12 cellular contexts compared by ENCODE assay signal in the genomic region with DNA sequence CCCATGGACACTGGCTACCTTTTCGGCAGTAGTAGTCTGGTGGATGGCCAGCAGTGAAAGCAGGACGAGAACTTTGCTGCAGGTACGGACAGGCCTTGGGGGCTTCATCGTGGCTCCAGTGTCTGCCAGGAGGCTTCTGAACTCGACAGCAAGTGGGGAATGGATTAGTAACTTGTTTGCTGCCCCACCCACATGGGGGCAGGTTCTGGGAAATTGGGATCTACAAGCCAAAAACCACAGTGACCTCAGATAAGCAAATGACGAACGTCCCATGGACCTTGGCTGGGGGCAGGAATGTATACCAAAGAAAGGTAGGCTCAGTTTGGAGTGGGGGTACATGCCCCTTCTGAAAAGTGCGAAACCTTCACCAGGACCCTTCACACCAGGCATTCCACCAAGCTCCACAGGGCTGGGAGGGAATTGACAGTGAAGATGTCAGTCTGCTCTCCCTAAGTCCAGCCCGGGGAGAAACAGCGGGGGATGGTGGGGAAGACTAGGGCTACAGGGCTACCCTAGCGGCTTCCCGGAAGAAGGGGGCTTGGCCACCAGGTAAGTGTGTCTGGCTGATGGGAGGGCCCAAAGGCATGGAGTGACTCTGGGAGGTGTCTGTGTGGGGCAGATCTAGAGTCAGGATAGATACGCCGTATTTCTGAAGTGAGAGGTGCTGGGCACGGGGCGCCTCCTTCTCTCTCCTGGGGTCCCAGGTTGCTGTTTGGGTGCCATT. TPM values are rescaled to one million over a fixed set of nuclear protein-coding genes. Genes with fewer than 3 reads are reported as not detected.
DNase-seq lines count a peak whose midpoint lies in the region; ATAC-seq, FAIRE-seq and TF ChIP-seq lines count a peak whose summit lies in the region.
"Had no signal": no experiment of that assay in that cellular context is flagged by ENCODE, and none has a peak within 500 bp of the region (broad histone marks: within the 10 kb centered on the region; RNA-seq: fewer than 3 reads in every experiment).

Gene ITIH4, minus strand, starts transcription at position 138 of the 724 bp plus-strand sequence. Its CDS starts 30 bp downstream, at position 108.

- no peak within 1 kb of the TSS for H3K4me3 ChIP-seq in bronchial epithelial cell (ENCODE audit: low read depth, low read length)
- H3K4me3 ChIP-seq in naive thymus-derived CD4-positive, alpha-beta T cell (ENCODE audit: low read length): no peak within 1 kb of the TSS

- H3K36me3 ChIP-seq in bronchial epithelial cell (ENCODE audit: control insufficient read depth, insufficient read depth, low read length): no peaks in the 10 kb centered on the region
- H3K36me3 ChIP-seq in naive thymus-derived CD4-positive, alpha-beta T cell (ENCODE audit: control insufficient read depth in 2 of 3, insufficient read depth in 3 of 3, low read length in 3 of 3): peaks cover 0 to 12% (median 0%) of the 10 kb centered on the region in 3 experiments

- no peaks in the 10 kb centered on the region for H3K36me3 Mint-ChIP-seq in natural killer cell
- H3K36me3 Mint-ChIP-seq in natural killer cell treated with Interleukin-12 subunit alpha and Interleukin-12 subunit beta and Interleukin-15 and Interleukin-18, amount 100 ng/mL, for 72 hours: no peaks in the 10 kb centered on the region
- H3K36me3 Mint-ChIP-seq in naive thymus-derived CD4-positive, alpha-beta T cell: peaks cover 0 to 5% (median 0%) of the 10 kb centered on the region in 5 donors
- H3K36me3 Mint-ChIP-seq: activated naive CD8-positive, alpha-beta T cell had no signal

- no peaks in the 10 kb centered on the region for H3K4me1 ChIP-seq in naive thymus-derived CD4-positive, alpha-beta T cell (ENCODE audit: control insufficient read depth in 2 of 2, insufficient read depth in 2 of 2, low read length in 2 of 2)

- no peak within 1 kb of the TSS for H3K4me3 Mint-ChIP-seq in natural killer cell
- no peak within 1 kb of the TSS for H3K4me3 Mint-ChIP-seq in natural killer cell treated with Interleukin-12 subunit alpha and Interleukin-12 subunit beta and Interleukin-15 and Interleukin-18, amount 100 ng/mL, for 72 hours
- no peak within 1 kb of the TSS for H3K4me3 Mint-ChIP-seq in naive thymus-derived CD4-positive, alpha-beta T cell
- H3K4me3 Mint-ChIP-seq: activated naive CD8-positive, alpha-beta T cell; stimulated activated naive CD8-positive, alpha-beta T cell treated with anti-CD3 and anti-CD28 coated beads, Interleukin-15, Interleukin-2, amounts not matched to agents 100 ng/mL and 50 ng/mL, for 24 hours had no signal

- TF ChIP-seq CTCF in natural killer cell (IDR thresholded peaks at IDR 0.05): no peak
- no peak for TF ChIP-seq CTCF in bronchial epithelial cell (IDR thresholded peaks at IDR 0.05; ENCODE audit: insufficient read depth, low read length, severe bottlenecking)

- no peaks in the 10 kb centered on the region for H3K9me3 Mint-ChIP-seq in natural killer cell
- H3K9me3 Mint-ChIP-seq in natural killer cell treated with Interleukin-12 subunit alpha and Interleukin-12 subunit beta and Interleukin-15 and Interleukin-18, amount 100 ng/mL, for 72 hours: no peaks in the 10 kb centered on the region
- no peaks in the 10 kb centered on the region for H3K9me3 Mint-ChIP-seq in naive thymus-derived CD4-positive, alpha-beta T cell
- H3K9me3 Mint-ChIP-seq: stimulated activated naive CD8-positive, alpha-beta T cell treated with anti-CD3 and anti-CD28 coated beads, Interleukin-15, Interleukin-2, amounts not matched to agents 100 ng/mL and 50 ng/mL, for 24 hours had no signal

- H3K27me3 Mint-ChIP-seq in natural killer cell (ENCODE audit: low read depth in 2 of 2): no peaks in the 10 kb centered on the region
- H3K27me3 Mint-ChIP-seq in natural killer cell treated with Interleukin-12 subunit alpha and Interleukin-12 subunit beta and Interleukin-15 and Interleukin-18, amount 100 ng/mL, for 72 hours: no peaks in the 10 kb centered on the region
- H3K27me3 Mint-ChIP-seq in naive thymus-derived CD4-positive, alpha-beta T cell: no peaks in the 10 kb centered on the region
- H3K27me3 Mint-ChIP-seq: activated naive CD8-positive, alpha-beta T cell; stimulated activated naive CD8-positive, alpha-beta T cell treated with anti-CD3 and anti-CD28 coated beads, Interleukin-15, Interleukin-2, amounts not matched to agents 100 ng/mL and 50 ng/mL, for 24 hours had no signal

- in situ Hi-C loops in ACHN (cut with HindIII; ENCODE audit: low pct_ligation_motif_present, low pct_unique_long_range_greater_than_20kb, low sequenced_read_pairs): no loop called here

- peaks cover 0 to 14% of the 10 kb centered on the region in 2 donors for H3K4me1 Mint-ChIP-seq in natural killer cell
- peaks cover 0 to 4% of the 10 kb centered on the region in 2 donors for H3K4me1 Mint-ChIP-seq in natural killer cell treated with Interleukin-12 subunit alpha and Interleukin-12 subunit beta and Interleukin-15 and Interleukin-18, amount 100 ng/mL, for 72 hours (ENCODE audit: low read depth in 2 of 2)
- H3K4me1 Mint-ChIP-seq in naive thymus-derived CD4-positive, alpha-beta T cell: no peaks in the 10 kb centered on the region

- ATAC-seq in natural killer cell (no peak), GM21381 (IDR thresholded peaks at IDR 0.05; ENCODE audit: unreplicated experiment) (no peak)
- no peak for ATAC-seq in natural killer cell treated with Interleukin-12 subunit alpha and Interleukin-12 subunit beta and Interleukin-15 and Interleukin-18, amount 100 ng/mL, for 72 hours
- ATAC-seq in naive thymus-derived CD4-positive, alpha-beta T cell: no peak

- no peak within 1 kb of the TSS for H3K27ac ChIP-seq in naive thymus-derived CD4-positive, alpha-beta T cell (ENCODE audit: low read depth, low read length)

- H3K27ac Mint-ChIP-seq in natural killer cell: no peak within 1 kb of the TSS
- H3K27ac Mint-ChIP-seq in natural killer cell treated with Interleukin-12 subunit alpha and Interleukin-12 subunit beta and Interleukin-15 and Interleukin-18, amount 100 ng/mL, for 72 hours: no peak within 1 kb of the TSS
- H3K27ac Mint-ChIP-seq in naive thymus-derived CD4-positive, alpha-beta T cell: no peak within 1 kb of the TSS
- H3K27ac Mint-ChIP-seq: activated naive CD8-positive, alpha-beta T cell; stimulated activated naive CD8-positive, alpha-beta T cell treated with anti-CD3 and anti-CD28 coated beads, Interleukin-15, Interleukin-2, amounts not matched to agents 100 ng/mL and 50 ng/mL, for 24 hours had no signal

- CTCF ChIA-PET in naive thymus-derived CD4-positive, alpha-beta T cell (lab: Charles Lee): no interaction called here

- POLR2A ChIA-PET in naive thymus-derived CD4-positive, alpha-beta T cell (lab: Charles Lee): no interaction called here

- DNase-seq in natural killer cell (no peak), bronchial epithelial cell (ENCODE audit: low read depth) (peak; percentile 44), ACHN (no peak), NOMO-1 treated with dmso at 0.1 percent for 144 hours (lab: John Stamatoyannopoulos, UW; ENCODE audit: unreplicated experiment) (no peak), NCI-H774 (lab: John Stamatoyannopoulos, UW) (no peak)
- no peak for DNase-seq in natural killer cell treated with Interleukin-12 subunit alpha and Interleukin-12 subunit beta and Interleukin-15 and Interleukin-18, amount 100 ng/mL, for 72 hours (ENCODE audit: low spot score)
- no peak for DNase-seq in naive thymus-derived CD4-positive, alpha-beta T cell
- DNase-seq: activated CD4-positive, alpha-beta T cell treated with anti-CD3 and anti-CD28 coated beads for 4 hours; stimulated activated CD4-positive, alpha-beta T cell treated with anti-CD3 and anti-CD28 coated beads, Interleukin-2, amount 100 ng/mL, for 24 hours had no signal

- no peaks in the 10 kb centered on the region for H3K9me3 ChIP-seq in naive thymus-derived CD4-positive, alpha-beta T cell (ENCODE audit: control insufficient read depth in 2 of 3, low read length in 3 of 3)

- FAIRE-seq in bronchial epithelial cell (lab: Jason Lieb, UNC): peak; percentile 55

- H3K27me3 ChIP-seq in bronchial epithelial cell (ENCODE audit: control insufficient read depth, insufficient read depth, low read length): no peaks in the 10 kb centered on the region
- no peaks in the 10 kb centered on the region for H3K27me3 ChIP-seq in naive thymus-derived CD4-positive, alpha-beta T cell (ENCODE audit: control insufficient read depth in 2 of 2, insufficient read depth in 2 of 2, low read length in 2 of 2)

- intact Hi-C loops in natural killer cell (cut with micrococcal nuclease): no loop called here
- intact Hi-C loops in naive thymus-derived CD4-positive, alpha-beta T cell (cut with micrococcal nuclease): no loop called here

RNA-seq across cellular contexts. Expression of gene ITIH4, which starts in this region (rescaled TPM):
- total RNA-seq in natural killer cell (10 to 100 TPM; 28.2 to 33.0 (median 32.8) TPM), bronchial epithelial cell (0.26 and 1.8 TPM in 2 replicates)
- total RNA-seq in natural killer cell treated with Interleukin-12 subunit alpha and Interleukin-12 subunit beta and Interleukin-15 and Interleukin-18, amount 100 ng/mL, for 72 hours: 10 to 100 TPM in 1 of 2 donors, 1 to 10 TPM in 1; 8.5 to 14.6 TPM
- 10 to 100 TPM; 13.3 to 37.6 (median 34.1) TPM for total RNA-seq in naive thymus-derived CD4-positive, alpha-beta T cell
- polyA plus RNA-seq in naive thymus-derived CD4-positive, alpha-beta T cell: 1 to 10 TPM in 1 of 2 donors, under 1 TPM in 1; 0.08 to 1.1 TPM
